In genomic region chr9:33466565-33467495, GRCh38 we compare ENCODE assay signal across 8 cellular contexts. TPM values are rescaled to one million over a fixed set of nuclear protein-coding genes. Genes with fewer than 3 reads are reported as not detected.
A peak's percentile ranks its signal among the peaks of the same experiment; 100 is the strongest.
DNase-seq lines count a peak whose midpoint lies in the region; ATAC-seq and TF ChIP-seq lines count a peak whose summit lies in the region.

No MANE protein-coding gene starts in this region.

- peaks cover 8% of the 10 kb centered on the region for H3K4me1 Mint-ChIP-seq in activated CD8-positive, alpha-beta memory T cell treated with anti-CD3 and anti-CD28 coated beads, Interleukin-2, amount 10 ng/mL, durations not matched to agents 7 days and 5 days
- no peaks in the 10 kb centered on the region for H3K4me1 Mint-ChIP-seq in nephron

- intact Hi-C loops in thyroid gland (cut with DNase I), result loop anchor here (5.0 to 10.0 kb wide), 2 partner anchors 95 to 182 kb away; no protein-coding TSS in a partner anchor

- DNase-seq in NCI-H2029 (lab: John Stamatoyannopoulos, UW) (peak; percentile 22), NCI-H2029 treated with DMSO at 0.1 percent for 48 hours (lab: John Stamatoyannopoulos, UW) (no peak), NCI-H1694 (lab: John Stamatoyannopoulos, UW) (peak; percentile 23), epidermal melanocyte (ENCODE audit: insufficient read length, low spot score) (peak; percentile 41), thyroid gland (peak; percentile 59 to 60)
- DNase-seq in activated CD8-positive, alpha-beta memory T cell treated with anti-CD3 and anti-CD28 coated beads, Interleukin-2, amount 10 ng/mL, durations not matched to agents 7 days and 5 days, result peak; percentile 78

- no peak for TF ChIP-seq POLR2A in thyroid gland (IDR thresholded peaks at IDR 0.05)

- no peak overlapping the region for H3K27ac Mint-ChIP-seq in activated CD8-positive, alpha-beta memory T cell treated with anti-CD3 and anti-CD28 coated beads, Interleukin-2, amount 10 ng/mL, durations not matched to agents 7 days and 5 days
- H3K27ac Mint-ChIP-seq in nephron, result no peak overlapping the region

- H3K27me3 ChIP-seq in thyroid gland, result no peaks in the 10 kb centered on the region

- no peaks in the 10 kb centered on the region for H3K9me3 ChIP-seq in thyroid gland

- no peak overlapping the region for H3K4me3 Mint-ChIP-seq in activated CD8-positive, alpha-beta memory T cell treated with anti-CD3 and anti-CD28 coated beads, Interleukin-2, amount 10 ng/mL, durations not matched to agents 7 days and 5 days
- no peak overlapping the region for H3K4me3 Mint-ChIP-seq in nephron

- H3K9me3 Mint-ChIP-seq in activated CD8-positive, alpha-beta memory T cell treated with anti-CD3 and anti-CD28 coated beads, Interleukin-2, amount 10 ng/mL, durations not matched to agents 7 days and 5 days (ENCODE audit: low read depth), result no peaks in the 10 kb centered on the region
- H3K9me3 Mint-ChIP-seq in nephron, result no peaks in the 10 kb centered on the region

- H3K4me1 ChIP-seq in thyroid gland, result no peaks in the 10 kb centered on the region

- peak; percentile 81 for ATAC-seq in activated CD8-positive, alpha-beta memory T cell treated with anti-CD3 and anti-CD28 coated beads, Interleukin-2, amount 10 ng/mL, durations not matched to agents 7 days and 5 days
- ATAC-seq in HG03460 (IDR thresholded peaks at IDR 0.05; ENCODE audit: unreplicated experiment), result no peak

- H3K27me3 Mint-ChIP-seq in activated CD8-positive, alpha-beta memory T cell treated with anti-CD3 and anti-CD28 coated beads, Interleukin-2, amount 10 ng/mL, durations not matched to agents 7 days and 5 days, result no peaks in the 10 kb centered on the region
- H3K27me3 Mint-ChIP-seq in nephron (ENCODE audit: low read depth), result no peaks in the 10 kb centered on the region

- H3K36me3 Mint-ChIP-seq in activated CD8-positive, alpha-beta memory T cell treated with anti-CD3 and anti-CD28 coated beads, Interleukin-2, amount 10 ng/mL, durations not matched to agents 7 days and 5 days, result peaks cover 29% of the 10 kb centered on the region
- H3K36me3 Mint-ChIP-seq in nephron (ENCODE audit: low read depth), result peaks cover 48% of the 10 kb centered on the region

- H3K4me3 ChIP-seq in thyroid gland (replicated peaks in 1 of 3), result no peak overlapping the region

- 77 to 80% methylated on average over 13 to 22 of the region's 24 CpGs for WGBS in thyroid gland, 2 donors

- CTCF ChIA-PET in activated CD8-positive, alpha-beta memory T cell treated with anti-CD3 and anti-CD28 coated beads, Interleukin-2, amount 10 ng/mL, durations not matched to agents 7 days and 5 days (lab: Charles Lee), result interaction anchor here (0.6 to 18.1 kb wide), 30 partner anchors 9 to 180 kb away, joined by 3 to 233 read pairs (median 6); partner anchors contain the start of genes ANKRD18B, AQP3 and AQP7

- TF ChIP-seq CTCF in nephron (IDR thresholded peaks at IDR 0.05; ENCODE audit: unreplicated experiment in 3 of 3), result peak; percentile 96 to 97 (median 96)
- TF ChIP-seq CTCF in thyroid gland (IDR thresholded peaks at IDR 0.05), result peak; percentile 79 to 95 (median 82)

- H3K36me3 ChIP-seq in thyroid gland, result peaks cover 93% of the 10 kb centered on the region in 2 donors

- H3K27ac ChIP-seq in thyroid gland, result no peak overlapping the region

RNA-seq across cellular contexts. Expression of gene NOL6, which starts 6.9 kb away (rescaled TPM):
- 10 to 100 TPM; 34.3 to 43.1 TPM for total RNA-seq in activated CD8-positive, alpha-beta memory T cell treated with anti-CD3 and anti-CD28 coated beads, Interleukin-2, amount 10 ng/mL, durations not matched to agents 7 days and 5 days
- 10 to 100 TPM; 13.0 to 32.3 (median 27.0) TPM for total RNA-seq in thyroid gland

RNA-seq across cellular contexts. Expression of gene AQP3, which starts 19.4 kb away (rescaled TPM):
- total RNA-seq in activated CD8-positive, alpha-beta memory T cell treated with anti-CD3 and anti-CD28 coated beads, Interleukin-2, amount 10 ng/mL, durations not matched to agents 7 days and 5 days, result 10 to 100 TPM in 1 of 2 experiments, 1 to 10 TPM in 1; 2.8 to 10.4 TPM
- total RNA-seq in thyroid gland, result 1 to 10 TPM; 1.0 to 4.3 (median 2.5) TPM

RNA-seq across cellular contexts. Expression of gene ANKRD18B, which starts 57.2 kb away (rescaled TPM):
- under 1 TPM; 0.33 to 0.79 TPM for total RNA-seq in activated CD8-positive, alpha-beta memory T cell treated with anti-CD3 and anti-CD28 coated beads, Interleukin-2, amount 10 ng/mL, durations not matched to agents 7 days and 5 days
- total RNA-seq in thyroid gland, result 10 to 100 TPM in 1 of 4 donors, 1 to 10 TPM in 1, under 1 TPM in 2; 0.59 to 12.4 (median 1.5) TPM
